ENCODE assay signal across 21 cellular contexts in genomic region chr2:44522846-44523245, GRCh38.
"Had no signal": no experiment of that assay in that cellular context is flagged by ENCODE, and none has a peak within 500 bp of the region (broad histone marks: within the 10 kb centered on the region; RNA-seq: fewer than 3 reads in every experiment).

No MANE protein-coding gene starts in this region.

- H3K27me3 ChIP-seq: SJSA1 had no signal

- H3K36me3 ChIP-seq: SJSA1 had no signal

- H3K4me3 ChIP-seq: SJSA1, SK-N-MC had no signal

- H3K4me1 ChIP-seq: SJSA1 had no signal

- DNase-seq: KBM-7, MV-4-11, NCI-H1048, NCI-H1105 treated with DMSO at 0.1 percent for 48 hours, NCI-H1417 treated with DMSO at 0.1 percent for 48 hours, NCI-H146, NCI-H1694 treated with DMSO at 0.1 percent for 48 hours, NCI-H1930, NCI-H2081 treated with DMSO at 0.1 percent for 48 hours, NCI-H2171, NCI-H226, NCI-H446, NCI-H510A, NCI-H524 treated with DMSO at 0.1 percent for 48 hours, NCI-H69, NCI-H774, Right ventricle myocardium superior, RPMI8226, SIG-M5 had no signal

- H3K27ac ChIP-seq: SJSA1, SK-N-MC had no signal
